ENCODE assay signal across 1 cellular context in the genomic region with DNA sequence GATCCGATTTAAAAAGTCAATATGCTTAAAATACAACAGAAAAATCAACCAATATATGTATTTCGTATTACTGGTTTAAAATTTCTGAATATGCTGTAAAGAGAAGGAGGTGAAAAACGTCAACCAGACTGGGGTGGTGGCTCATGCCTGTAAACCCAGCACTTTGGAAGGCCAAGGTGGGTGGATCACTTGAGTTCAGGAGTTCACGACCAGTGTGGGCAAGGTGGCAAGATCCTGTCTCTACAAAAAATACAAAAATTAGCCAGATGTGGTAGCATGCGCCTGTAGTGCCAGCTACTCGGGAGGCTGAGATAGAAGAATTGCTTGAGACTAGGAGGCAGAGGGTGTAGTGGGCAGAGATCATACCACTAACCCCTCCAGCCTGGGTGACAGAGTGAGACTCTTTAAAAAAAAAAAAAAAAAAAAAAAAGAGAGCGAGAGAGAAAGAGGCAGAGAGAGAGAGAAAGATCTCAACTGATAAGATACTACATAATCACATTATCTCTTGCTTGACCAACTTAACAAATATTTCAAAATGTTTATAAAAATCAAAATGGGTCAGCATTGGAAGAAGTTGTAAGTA.
TF ChIP-seq lines count a peak whose summit lies in the region.

No MANE protein-coding gene starts in this region.

TF ChIP-seq in HEK293T, 16 proteins besides CTCF, POLR2A, EP300 and RAD21:
- TF ChIP-seq ZNF384 (IDR thresholded peaks at IDR 0.05) (peak; percentile 73), NFRKB (IDR thresholded peaks at IDR 0.05) (no peak)
